1 cellular context compared by ENCODE assay signal in the genomic region with DNA sequence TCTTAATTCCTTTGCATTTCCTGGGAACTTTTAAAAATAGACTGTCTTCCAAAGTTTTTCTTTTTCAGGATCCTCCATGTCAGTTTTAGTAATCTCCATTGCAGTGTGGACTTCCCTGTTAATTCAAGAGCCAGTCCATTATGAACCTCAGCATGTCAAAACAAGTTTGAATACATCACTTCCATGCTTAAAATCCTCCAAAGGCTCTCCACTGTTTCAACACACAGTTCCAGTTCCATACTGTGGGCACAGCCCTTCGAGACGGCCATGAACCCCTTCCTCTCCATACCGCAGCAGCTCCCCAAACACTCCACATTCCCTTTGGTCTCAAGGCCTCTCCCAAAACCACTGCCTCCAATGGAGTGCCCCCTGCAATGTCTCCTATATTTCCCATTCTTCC.
TF ChIP-seq lines count a peak whose summit lies in the region.

No MANE protein-coding gene starts in this region.

TF ChIP-seq in HepG2, 621 proteins besides CTCF, POLR2A, EP300 and RAD21:
- TF ChIP-seq FOXP1 (IDR thresholded peaks at IDR 0.05) = no peak
- TF ChIP-seq FOXP1 (CRISPR knock-in tag; IDR thresholded peaks at IDR 0.05) = no peak
- TF ChIP-seq E2F2 (CRISPR knock-in tag; IDR thresholded peaks at IDR 0.05; ENCODE audit: borderline replicate concordance) = no peak
- TF ChIP-seq USF2 (IDR thresholded peaks at IDR 0.05; ENCODE audit: low read depth, low read length) = no peak
- TF ChIP-seq USF2 (CRISPR knock-in tag; IDR thresholded peaks at IDR 0.05; ENCODE audit: borderline replicate concordance) = no peak
- TF ChIP-seq PAWR (CRISPR knock-in tag; IDR thresholded peaks at IDR 0.05; ENCODE audit: borderline replicate concordance) = no peak
- no peak for TF ChIP-seq BRD4 (CRISPR knock-in tag; IDR thresholded peaks at IDR 0.05)
- TF ChIP-seq MEIS1 (CRISPR knock-in tag; IDR thresholded peaks at IDR 0.05; ENCODE audit: borderline replicate concordance) = no peak
- no peak for TF ChIP-seq JARID2 (CRISPR knock-in tag; IDR thresholded peaks at IDR 0.05; ENCODE audit: insufficient replicate concordance)
- TF ChIP-seq KDM6A (CRISPR knock-in tag; IDR thresholded peaks at IDR 0.05; ENCODE audit: low read depth) = no peak
- TF ChIP-seq ZNF557 (CRISPR knock-in tag; IDR thresholded peaks at IDR 0.05) = no peak
- TF ChIP-seq ZNF33B (CRISPR knock-in tag; IDR thresholded peaks at IDR 0.05) = no peak
- no peak for TF ChIP-seq POLR2AphosphoS5 (IDR thresholded peaks at IDR 0.05; ENCODE audit: low read depth, low read length)
- TF ChIP-seq ZNF124 (CRISPR knock-in tag; IDR thresholded peaks at IDR 0.05) = no peak
- no peak for TF ChIP-seq ISX (CRISPR knock-in tag; conservative IDR thresholded peaks at IDR 0.05)
- TF ChIP-seq, protein P1, sequence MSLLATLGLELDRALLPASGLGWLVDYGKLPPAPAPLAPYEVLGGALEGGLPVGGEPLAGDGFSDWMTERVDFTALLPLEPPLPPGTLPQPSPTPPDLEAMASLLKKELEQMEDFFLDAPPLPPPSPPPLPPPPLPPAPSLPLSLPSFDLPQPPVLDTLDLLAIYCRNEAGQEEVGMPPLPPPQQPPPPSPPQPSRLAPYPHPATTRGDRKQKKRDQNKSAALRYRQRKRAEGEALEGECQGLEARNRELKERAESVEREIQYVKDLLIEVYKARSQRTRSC (CRISPR knock-in tag; IDR thresholded peaks at IDR 0.05; ENCODE audit: low read depth) = no peak
- no peak for TF ChIP-seq EEA1 (CRISPR knock-in tag; IDR thresholded peaks at IDR 0.05; ENCODE audit: borderline replicate concordance)
- TF ChIP-seq, protein P2, sequence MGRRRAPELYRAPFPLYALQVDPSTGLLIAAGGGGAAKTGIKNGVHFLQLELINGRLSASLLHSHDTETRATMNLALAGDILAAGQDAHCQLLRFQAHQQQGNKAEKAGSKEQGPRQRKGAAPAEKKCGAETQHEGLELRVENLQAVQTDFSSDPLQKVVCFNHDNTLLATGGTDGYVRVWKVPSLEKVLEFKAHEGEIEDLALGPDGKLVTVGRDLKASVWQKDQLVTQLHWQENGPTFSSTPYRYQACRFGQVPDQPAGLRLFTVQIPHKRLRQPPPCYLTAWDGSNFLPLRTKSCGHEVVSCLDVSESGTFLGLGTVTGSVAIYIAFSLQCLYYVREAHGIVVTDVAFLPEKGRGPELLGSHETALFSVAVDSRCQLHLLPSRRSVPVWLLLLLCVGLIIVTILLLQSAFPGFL (CRISPR knock-in tag; IDR thresholded peaks at IDR 0.05) = no peak
